22 cellular contexts compared by ENCODE assay signal in the genomic region with DNA sequence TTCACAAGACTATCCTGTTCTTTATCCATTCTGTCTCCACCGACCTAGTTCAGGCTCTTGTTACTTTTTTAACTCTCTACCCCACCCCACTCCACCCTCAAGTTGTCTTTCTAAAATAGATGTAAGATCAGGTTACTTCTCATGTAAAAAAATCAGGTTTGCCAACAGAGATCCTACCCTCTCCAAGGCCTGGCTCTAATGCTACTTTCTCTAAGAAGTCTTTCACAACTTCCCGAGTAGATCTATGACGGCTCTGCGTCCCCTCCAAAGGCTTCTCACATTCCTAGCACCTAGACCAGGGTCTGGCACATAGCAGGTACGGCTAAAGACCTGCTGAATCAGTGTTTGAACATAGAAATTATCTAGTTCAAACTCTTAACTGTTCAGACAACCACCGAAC. TPM values are rescaled to one million over a fixed set of nuclear protein-coding genes. Genes with fewer than 3 reads are reported as not detected.
DNase-seq lines count a peak whose midpoint lies in the region; ATAC-seq, FAIRE-seq and TF ChIP-seq lines count a peak whose summit lies in the region.
"Had no signal": no experiment of that assay in that cellular context is flagged by ENCODE, and none has a peak within 500 bp of the region (broad histone marks: within the 10 kb centered on the region; RNA-seq: fewer than 3 reads in every experiment).

No MANE protein-coding gene starts in this region.

- TF ChIP-seq CTCF in DOHH2 (IDR thresholded peaks at IDR 0.05; ENCODE audit: low read depth, low read length, poor library complexity, severe bottlenecking) (no peak), activated B cell treated with CpG ODN at 0.5 μM for 24 hours (IDR thresholded peaks at IDR 0.05) (no peak), D721Med (IDR thresholded peaks at IDR 0.05; ENCODE audit: insufficient read depth, missing control alignments) (no peak)

- FAIRE-seq in D721Med (lab: Jason Lieb, UNC), result no peak

- ATAC-seq in activated B cell treated with CpG ODN at 0.5 μM for 24 hours (ENCODE audit: low read depth) (no peak), HG02759 (IDR thresholded peaks at IDR 0.05; ENCODE audit: unreplicated experiment) (no peak)
- ATAC-seq: GM23338, HCT116 had no signal

- H3K4me2 ChIP-seq in DOHH2 (ENCODE audit: low read length), result no peak overlapping the region
- H3K4me2 ChIP-seq: GM23338 had no signal

- peak overlapping the region in 1 of 3 donors; percentile 72 for H3K9ac ChIP-seq in skeletal muscle tissue (ENCODE audit: low read depth in 1 of 3, low read length in 3 of 3)

- H3K27ac ChIP-seq in DOHH2 (ENCODE audit: low read depth, low read length) (peak overlapping the region; percentile 81; the same call in 1 of the 2 replicates), skeletal muscle tissue (ENCODE audit: low read depth, low read length) (peak overlapping the region; percentile 68)
- H3K27ac ChIP-seq: SK-N-MC had no signal

- DNase-seq in activated B cell treated with CpG ODN at 0.5 μM for 24 hours (no peak), myocyte (ENCODE audit: low read depth) (peak; percentile 27), D721Med (ENCODE audit: insufficient read length, low spot score) (no peak), NCI-H1092 (lab: John Stamatoyannopoulos, UW) (no peak)
- DNase-seq: ACHN, AML-193, COR-L47, DMS153, GF-D8, NCI-H1105, NCI-H2081 treated with DMSO at 0.1 percent for 48 hours, NCI-H510A treated with DMSO at 0.1 percent for 48 hours, NCI-H774, OCI-M1, Right ventricle myocardium superior had no signal

- peak overlapping the region; percentile 63 for H3K27ac Mint-ChIP-seq in activated B cell treated with CpG ODN at 0.5 μM for 24 hours
- H3K27ac Mint-ChIP-seq: GM23338 had no signal

- H4K20me1 ChIP-seq in DOHH2 (ENCODE audit: control insufficient read depth, insufficient read depth, low read depth, low read length), result no peaks in the 10 kb centered on the region

- no peaks in the 10 kb centered on the region for H3K27me3 Mint-ChIP-seq in activated B cell treated with CpG ODN at 0.5 μM for 24 hours

- H3K36me3 ChIP-seq in DOHH2 (ENCODE audit: control insufficient read depth, low read length) (peaks cover 85% of the 10 kb centered on the region), skeletal muscle tissue (ENCODE audit: control insufficient read depth in 3 of 3, insufficient read depth in 3 of 3, low read length in 3 of 3) (peaks cover 44 to 71% (median 57%) of the 10 kb centered on the region in 3 donors)

- peaks cover 70% of the 10 kb centered on the region for H3K36me3 Mint-ChIP-seq in activated B cell treated with CpG ODN at 0.5 μM for 24 hours (ENCODE audit: low read depth)

- H3K4me3 Mint-ChIP-seq in activated B cell treated with CpG ODN at 0.5 μM for 24 hours, result no peak overlapping the region
- H3K4me3 Mint-ChIP-seq: CD14-positive monocyte, GM23338 had no signal

- H3F3A ChIP-seq in DOHH2 (ENCODE audit: control insufficient read depth, insufficient read depth), result peaks cover 24% of the 10 kb centered on the region

- H3K9me3 Mint-ChIP-seq in activated B cell treated with CpG ODN at 0.5 μM for 24 hours, result no peaks in the 10 kb centered on the region
- H3K9me3 Mint-ChIP-seq: CD14-positive monocyte, GM23338 had no signal

- intact Hi-C loops in activated B cell treated with CpG ODN at 0.5 μM for 24 hours (cut with micrococcal nuclease), result no loop called here

- H3K9me2 ChIP-seq in DOHH2 (replicated peaks; ENCODE audit: control insufficient read depth, low read length), result no peaks in the 10 kb centered on the region

- CTCF ChIA-PET in activated B cell treated with CpG ODN at 0.5 μM for 24 hours (lab: Charles Lee), result interaction anchor here (0.8 to 4.2 kb wide), 2 partner anchors 13 to 77 kb away, joined by 3 to 32 read pairs; no protein-coding TSS in a partner anchor

- POLR2A ChIA-PET in activated B cell treated with CpG ODN at 0.5 μM for 24 hours (lab: Charles Lee), result no interaction called here

- peaks cover 24% of the 10 kb centered on the region for H3K79me2 ChIP-seq in DOHH2 (ENCODE audit: control insufficient read depth, low read length)

- H3K4me3 ChIP-seq in DOHH2 (ENCODE audit: low read length), result no peak overlapping the region
- H3K4me3 ChIP-seq in skeletal muscle tissue (ENCODE audit: low read length in 3 of 3), result no peak overlapping the region
- H3K4me3 ChIP-seq: GM23338, SK-N-MC had no signal

- peaks cover 44% of the 10 kb centered on the region for H3K4me1 Mint-ChIP-seq in activated B cell treated with CpG ODN at 0.5 μM for 24 hours
- H3K4me1 Mint-ChIP-seq: CD14-positive monocyte, GM23338 had no signal

- H3K27me3 ChIP-seq in DOHH2 (ENCODE audit: control insufficient read depth, low read length) (no peaks in the 10 kb centered on the region), skeletal muscle tissue (ENCODE audit: control insufficient read depth in 3 of 3, insufficient read depth in 3 of 3, low read length in 3 of 3) (no peaks in the 10 kb centered on the region)

- H3K4me1 ChIP-seq in DOHH2 (ENCODE audit: control insufficient read depth, low read length) (peaks cover 75% of the 10 kb centered on the region), skeletal muscle tissue (ENCODE audit: control insufficient read depth in 3 of 3, insufficient read depth in 3 of 3, low read length in 3 of 3) (peaks cover 5 to 17% (median 13%) of the 10 kb centered on the region in 3 donors)

- H3K9me3 ChIP-seq in DOHH2 (ENCODE audit: control insufficient read depth, insufficient read depth, low read length), result no peaks in the 10 kb centered on the region
- H3K9me3 ChIP-seq in skeletal muscle tissue (ENCODE audit: control insufficient read depth in 3 of 3, low read length in 3 of 3), result no peaks in the 10 kb centered on the region

RNA-seq across cellular contexts. Expression of gene ITGAE, which starts 14.1 kb away (rescaled TPM):
- 42.9 and 45.3 TPM in 2 replicates for total RNA-seq in activated B cell treated with CpG ODN at 0.5 μM for 24 hours
- 23.1 and 26.4 TPM in 2 replicates for total RNA-seq in myocyte
- polyA plus RNA-seq in myocyte (2012), result 66.3 TPM
- 16.7 TPM for total RNA-seq in skeletal muscle tissue

RNA-seq across cellular contexts. Expression of gene NCBP3, which starts 30.9 kb away (rescaled TPM):
- total RNA-seq in activated B cell treated with CpG ODN at 0.5 μM for 24 hours (49.5 TPM in 2 replicates), myocyte (12.7 and 13.7 TPM in 2 replicates), skeletal muscle tissue (17.2 TPM)
- 16.0 TPM for polyA plus RNA-seq in myocyte (2012)
